ENCODE assay signal across 8 cellular contexts in genomic region chr7:135620980-135621850, GRCh38. TPM values are rescaled to one million over a fixed set of nuclear protein-coding genes. Genes with fewer than 3 reads are reported as not detected.
DNase-seq lines count a peak whose midpoint lies in the region; ATAC-seq, FAIRE-seq and TF ChIP-seq lines count a peak whose summit lies in the region.

No MANE protein-coding gene starts in this region.

- intact Hi-C loops in posterior vena cava (cut with DNase I), result no loop called here

- no peaks in the 10 kb centered on the region for H4K20me1 ChIP-seq in SK-N-SH (ENCODE audit: insufficient read depth)

- no peaks in the 10 kb centered on the region for H3K9me2 ChIP-seq in SK-N-SH

- H3K4me2 ChIP-seq in SK-N-SH, result peak overlapping the region; percentile 34; the same call in 1 of the 2 replicates

- peaks cover 0 to 9% of the 10 kb centered on the region in 2 experiments; a peak in 2 of 4 replicates for H3K4me1 ChIP-seq in SK-N-SH (ENCODE audit: control insufficient read depth in 1 of 2, insufficient read depth in 2 of 2, low read depth in 1 of 2, low read length in 1 of 2)

- H2AFZ ChIP-seq in SK-N-SH (ENCODE audit: low read depth), result peak overlapping the region; percentile 22; the same call in 1 of the 2 replicates

- no peak overlapping the region for H3K4me3 ChIP-seq in SK-N-SH (ENCODE audit: low read depth in 2 of 2, low read length in 1 of 2)
- no peak overlapping the region for H3K4me3 ChIP-seq in epithelial cell of esophagus (ENCODE audit: low read length)

- peak in 1 of 2 experiments; percentile 34; a peak in 1 of 4 replicates for TF ChIP-seq EP300 in SK-N-SH (IDR thresholded peaks at IDR 0.05; ENCODE audit: borderline replicate concordance in 1 of 2, low read depth in 1 of 2, low read length in 1 of 2)

- WGBS in SK-N-SH (ENCODE audit: low lambda C conversion rate), result 77% methylated on average over 1 of the region's 1 CpG

- peak overlapping the region; percentile 11; the same call in 1 of the 2 replicates for H3K9ac ChIP-seq in SK-N-SH

- H3K27ac ChIP-seq in SK-N-SH (ENCODE audit: low read depth in 2 of 2, low read length in 1 of 2), result peak overlapping the region; percentile 23 to 69; a peak in 3 of 4 replicates

- no peaks in the 10 kb centered on the region for H3K27me3 ChIP-seq in SK-N-SH (ENCODE audit: insufficient read depth)

- TF ChIP-seq CTCF in SK-N-SH (IDR thresholded peaks at IDR 0.05) (peak; percentile 99), epithelial cell of esophagus (IDR thresholded peaks at IDR 0.05; ENCODE audit: insufficient read depth, low read depth, low read length, missing control alignments) (peak; percentile 81)

- ATAC-seq in HG03520 (IDR thresholded peaks at IDR 0.05; ENCODE audit: unreplicated experiment), result no peak

- DNase-seq in ELR (ENCODE audit: low read depth), result peak; percentile 90
- DNase-seq in NCI-H1092 (lab: John Stamatoyannopoulos, UW), result peak; percentile 63
- DNase-seq in SK-N-SH, result peak; percentile 66
- DNase-seq in epithelial cell of esophagus (ENCODE audit: low read depth), result peak; percentile 80
- DNase-seq in middle frontal gyrus (ENCODE audit: extremely low spot score, low spot score), result peak; percentile 66
- no peak for DNase-seq in posterior vena cava (ENCODE audit: low spot score)

- peak; percentile 80 for TF ChIP-seq RAD21 in SK-N-SH (IDR thresholded peaks at IDR 0.05; ENCODE audit: low read length)

- peaks cover 12% of the 10 kb centered on the region for H3F3A ChIP-seq in SK-N-SH (replicated peaks; ENCODE audit: insufficient read depth)

- H3K36me3 ChIP-seq in SK-N-SH (replicated peaks in 1 of 2; ENCODE audit: control insufficient read depth in 1 of 2, insufficient read depth in 2 of 2, low read length in 1 of 2), result peaks cover 70 to 73% of the 10 kb centered on the region in 2 experiments

- CTCF ChIA-PET in SK-N-SH (lab: Yijun Ruan, JAX), result interaction anchor here (0.5 to 17.2 kb wide), 39 partner anchors 8 to 1988 kb away, joined by 3 to 273 read pairs (median 4); no protein-coding TSS in a partner anchor

- POLR2A ChIA-PET in SK-N-SH (lab: Yijun Ruan, JAX), result no interaction called here

- no peaks in the 10 kb centered on the region for H3K9me3 ChIP-seq in SK-N-SH

- H3K79me2 ChIP-seq in SK-N-SH (ENCODE audit: insufficient read depth), result no peaks in the 10 kb centered on the region

- FAIRE-seq in A204.1 (lab: Jason Lieb, UNC), result peak; percentile 100

TF ChIP-seq in SK-N-SH, 30 proteins besides CTCF, POLR2A, EP300 and RAD21 (continues in another document):
- 0 out of 2 replicates have a peak, but pooled peaks have one; percentile 38 for TF ChIP-seq TAF1 (IDR thresholded peaks at IDR 0.05; ENCODE audit: borderline replicate concordance, low read depth, low read length)
- TF ChIP-seq NFIC (IDR thresholded peaks at IDR 0.05; ENCODE audit: borderline replicate concordance), result peak; percentile 32; the same call in 1 of the 2 replicates
- peak; percentile 71 for TF ChIP-seq FOSL2 (IDR thresholded peaks at IDR 0.05; ENCODE audit: borderline replicate concordance, low read depth)
- no peak for TF ChIP-seq FOXJ3 (CRISPR knock-in tag; IDR thresholded peaks at IDR 0.05)
- TF ChIP-seq, protein P1, sequence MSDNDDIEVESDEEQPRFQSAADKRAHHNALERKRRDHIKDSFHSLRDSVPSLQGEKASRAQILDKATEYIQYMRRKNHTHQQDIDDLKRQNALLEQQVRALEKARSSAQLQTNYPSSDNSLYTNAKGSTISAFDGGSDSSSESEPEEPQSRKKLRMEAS (IDR thresholded peaks at IDR 0.05; ENCODE audit: low read depth), result 0 out of 2 replicates have a peak, but pooled peaks have one; percentile 23
- TF ChIP-seq USF1 (IDR thresholded peaks at IDR 0.05; ENCODE audit: borderline replicate concordance, low read depth), result no peak
- no peak for TF ChIP-seq GABPA (IDR thresholded peaks at IDR 0.05; ENCODE audit: low read depth)
- TF ChIP-seq SMC3 (IDR thresholded peaks at IDR 0.05; ENCODE audit: low read depth, low read length), result peak; percentile 57
- no peak for TF ChIP-seq MEF2A (IDR thresholded peaks at IDR 0.05; ENCODE audit: borderline replicate concordance, low read depth)
- TF ChIP-seq, protein P2, sequence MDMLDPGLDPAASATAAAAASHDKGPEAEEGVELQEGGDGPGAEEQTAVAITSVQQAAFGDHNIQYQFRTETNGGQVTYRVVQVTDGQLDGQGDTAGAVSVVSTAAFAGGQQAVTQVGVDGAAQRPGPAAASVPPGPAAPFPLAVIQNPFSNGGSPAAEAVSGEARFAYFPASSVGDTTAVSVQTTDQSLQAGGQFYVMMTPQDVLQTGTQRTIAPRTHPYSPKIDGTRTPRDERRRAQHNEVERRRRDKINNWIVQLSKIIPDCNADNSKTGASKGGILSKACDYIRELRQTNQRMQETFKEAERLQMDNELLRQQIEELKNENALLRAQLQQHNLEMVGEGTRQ (IDR thresholded peaks at IDR 0.05; ENCODE audit: borderline replicate concordance, low read depth, low read length), result no peak
- peak; percentile 16; the same call in 1 of the 2 replicates for TF ChIP-seq FOXM1 (IDR thresholded peaks at IDR 0.05; ENCODE audit: low read depth)
- TF ChIP-seq CHD2 (IDR thresholded peaks at IDR 0.05; ENCODE audit: low read length, partially characterized antibody), result peak; percentile 34
- no peak for TF ChIP-seq MXI1 (IDR thresholded peaks at IDR 0.05; ENCODE audit: low read depth, low read length)
- TF ChIP-seq ZBTB33 (IDR thresholded peaks at IDR 0.05; ENCODE audit: borderline replicate concordance, low read depth), result no peak
- no peak for TF ChIP-seq GATA2 (CRISPR knock-in tag; IDR thresholded peaks at IDR 0.05)
- TF ChIP-seq TCF12 (IDR thresholded peaks at IDR 0.05), result peak; percentile 33; the same call in 1 of the 2 replicates
- no peak for TF ChIP-seq YY1 (IDR thresholded peaks at IDR 0.05; ENCODE audit: low read depth)
- TF ChIP-seq JUND (IDR thresholded peaks at IDR 0.05), result peak; percentile 15
- TF ChIP-seq SIN3A (IDR thresholded peaks at IDR 0.05; ENCODE audit: borderline replicate concordance, low read depth, low read length), result no peak
- TF ChIP-seq RCOR1 (IDR thresholded peaks at IDR 0.05; ENCODE audit: low read length), result 0 out of 2 replicates have a peak, but pooled peaks have one; percentile 47
- 0 out of 2 replicates have a peak, but pooled peaks have one; percentile 55 for TF ChIP-seq TEAD4 (IDR thresholded peaks at IDR 0.05; ENCODE audit: borderline replicate concordance, insufficient read depth)
- no peak for TF ChIP-seq POLR2AphosphoS5 (IDR thresholded peaks at IDR 0.05; ENCODE audit: low read depth, low read length)
- TF ChIP-seq, protein P3, sequence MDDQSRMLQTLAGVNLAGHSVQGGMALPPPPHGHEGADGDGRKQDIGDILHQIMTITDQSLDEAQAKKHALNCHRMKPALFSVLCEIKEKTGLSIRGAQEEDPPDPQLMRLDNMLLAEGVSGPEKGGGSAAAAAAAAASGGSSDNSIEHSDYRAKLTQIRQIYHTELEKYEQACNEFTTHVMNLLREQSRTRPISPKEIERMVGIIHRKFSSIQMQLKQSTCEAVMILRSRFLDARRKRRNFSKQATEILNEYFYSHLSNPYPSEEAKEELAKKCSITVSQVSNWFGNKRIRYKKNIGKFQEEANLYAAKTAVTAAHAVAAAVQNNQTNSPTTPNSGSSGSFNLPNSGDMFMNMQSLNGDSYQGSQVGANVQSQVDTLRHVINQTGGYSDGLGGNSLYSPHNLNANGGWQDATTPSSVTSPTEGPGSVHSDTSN (IDR thresholded peaks at IDR 0.05), result no peak
- TF ChIP-seq IRF3 (IDR thresholded peaks at IDR 0.05; ENCODE audit: low read depth, low read length), result no peak
- no peak; the same call in 1 of the 2 replicates for TF ChIP-seq RXRA (IDR thresholded peaks at IDR 0.05; ENCODE audit: borderline replicate concordance, low read depth)
- TF ChIP-seq EZH2phosphoT487 (IDR thresholded peaks at IDR 0.05; ENCODE audit: borderline replicate concordance, low read depth), result no peak
- no peak for TF ChIP-seq ELF1 (IDR thresholded peaks at IDR 0.05)

RNA-seq across cellular contexts. Expression of gene STMP1, which starts 41.1 kb away (rescaled TPM):
- 26.0 and 30.0 TPM in 2 replicates for polyA plus RNA-seq in SK-N-SH (2012; rRNA removed)
- polyA plus RNA-seq in SK-N-SH (2012; cell fraction: cytosol; rRNA removed), result 36.1 and 52.6 TPM in 2 replicates
- 16.6 and 24.6 TPM in 2 replicates for polyA plus RNA-seq in SK-N-SH (2012; cell fraction: nucleus; rRNA removed)
- total RNA-seq in posterior vena cava, result 10 to 100 TPM; 26.3 to 34.4 TPM
